Comparison of ENCODE assay signal across 14 cellular contexts in genomic region chr17:2081564-2081963, GRCh38. TPM values are rescaled to one million over a fixed set of nuclear protein-coding genes. Genes with fewer than 3 reads are reported as not detected.
DNase-seq lines count a peak whose midpoint lies in the region; ATAC-seq, FAIRE-seq and TF ChIP-seq lines count a peak whose summit lies in the region.
"Had no signal": no experiment of that assay in that cellular context is flagged by ENCODE, and none has a peak within 500 bp of the region (broad histone marks: within the 10 kb centered on the region; RNA-seq: fewer than 3 reads in every experiment).

No MANE protein-coding gene starts in this region.

- H3K27me3 Mint-ChIP-seq in activated T-helper 2 cell treated with anti-CD3 and anti-CD28 coated beads, Interferon-gamma antibody, Interleukin-2, Interleukin-4, amounts not matched to agents 10 μg/mL and 5 μg/mL and 100 μg/mL, durations not matched to agents 14 hours and 24 hours and 36 hours (ENCODE audit: low read depth) = no peaks in the 10 kb centered on the region
- H3K27me3 Mint-ChIP-seq: type B pancreatic cell had no signal

- no peaks in the 10 kb centered on the region for H3K79me2 ChIP-seq in keratinocyte (ENCODE audit: control insufficient read depth, insufficient read depth, low read length)

- DNase-seq in heart right ventricle (no peak), left cardiac atrium (no peak), keratinocyte (ENCODE audit: low read depth, low spot score) (no peak), upper lobe of left lung (no peak), DMS53 (lab: John Stamatoyannopoulos, UW) (no peak), KG1 (lab: John Stamatoyannopoulos, UW) (no peak), NCI-H1694 treated with DMSO at 0.1 percent for 48 hours (lab: John Stamatoyannopoulos, UW) (no peak)
- no peak for DNase-seq in activated T-helper 2 cell treated with anti-CD3 and anti-CD28 coated beads, Interferon-gamma antibody, Interleukin-2, Interleukin-4, amounts not matched to agents 10 μg/mL and 5 μg/mL and 100 μg/mL, durations not matched to agents 14 hours and 24 hours and 36 hours (ENCODE audit: low spot score)
- DNase-seq: activated effector memory CD4-positive, alpha-beta T cell treated with anti-CD3 and anti-CD28 coated beads, Interleukin-2, amount 50 U/mL, for 16 hours; cortex of kidney; H7; Karpas-422 had no signal

- dilution Hi-C loops in keratinocyte (cut with MboI; ENCODE audit: extremely low pct_ligation_motif_present, low sequenced_read_pairs) = no loop called here

- TF ChIP-seq EP300 in upper lobe of left lung (IDR thresholded peaks at IDR 0.05) = no peak

- H4K20me1 ChIP-seq in keratinocyte (ENCODE audit: control insufficient read depth, extremely low read depth, insufficient read depth, low read length) = no peaks in the 10 kb centered on the region

- no peak for TF ChIP-seq POLR2A in upper lobe of left lung (IDR thresholded peaks at IDR 0.05)

- H3K27ac ChIP-seq in heart right ventricle (peak overlapping the region in 6 of 10 donors; percentile 28 to 97 (median 92)), keratinocyte (ENCODE audit: control insufficient read depth, insufficient read depth, low read length) (peak overlapping the region; percentile 29), upper lobe of left lung (peak overlapping the region in 3 of 4 donors; percentile 16 to 92 (median 86))

- FAIRE-seq in keratinocyte (lab: Jason Lieb, UNC) = peak; percentile 73

- intact Hi-C loops in heart right ventricle (cut with DNase I) (loop anchor here in 2 of 10 donors (10.0 kb wide), 1 partner anchor 93 kb away; no protein-coding TSS in a partner anchor), left cardiac atrium (cut with DNase I) (no loop called here)
- intact Hi-C loops in activated T-helper 2 cell treated with anti-CD3 and anti-CD28 coated beads, Interferon-gamma antibody, Interleukin-2, Interleukin-4, amounts not matched to agents 10 μg/mL and 5 μg/mL and 100 μg/mL, durations not matched to agents 14 hours and 24 hours and 36 hours (cut with micrococcal nuclease) = loop anchor here (10.0 kb wide), 1 partner anchor 53 kb away; no protein-coding TSS in a partner anchor

- H3K4me1 Mint-ChIP-seq in activated T-helper 2 cell treated with anti-CD3 and anti-CD28 coated beads, Interferon-gamma antibody, Interleukin-2, Interleukin-4, amounts not matched to agents 10 μg/mL and 5 μg/mL and 100 μg/mL, durations not matched to agents 14 hours and 24 hours and 36 hours (ENCODE audit: low read depth) = peaks cover 56% of the 10 kb centered on the region

- H3K36me3 ChIP-seq in heart right ventricle (peaks cover 0 to 70% (median 6%) of the 10 kb centered on the region in 9 donors), keratinocyte (ENCODE audit: control insufficient read depth in 2 of 2, extremely low read depth in 1 of 2, insufficient read depth in 2 of 2, low read length in 2 of 2) (peaks cover 15 to 18% of the 10 kb centered on the region in 2 experiments), upper lobe of left lung (peaks cover 2 to 45% (median 28%) of the 10 kb centered on the region in 4 donors)

- 82% methylated on average over 9 of the region's 9 CpGs for WGBS in heart right ventricle, 2 donors
- 87 to 93% methylated on average over 9 of the region's 9 CpGs for WGBS in upper lobe of left lung, 2 donors

- no peaks in the 10 kb centered on the region for H3K27me3 ChIP-seq in heart right ventricle
- no peaks in the 10 kb centered on the region for H3K27me3 ChIP-seq in keratinocyte (ENCODE audit: control insufficient read depth, extremely low read depth, insufficient read depth, low read length)
- no peaks in the 10 kb centered on the region for H3K27me3 ChIP-seq in upper lobe of left lung

- H3K9ac ChIP-seq in keratinocyte (ENCODE audit: control insufficient read depth, extremely low read depth, insufficient read depth, low read length) = no peak overlapping the region

- no peaks in the 10 kb centered on the region for H3K9me1 ChIP-seq in keratinocyte (ENCODE audit: control insufficient read depth, extremely low read depth, insufficient read depth, low read length)

- H2AFZ ChIP-seq in keratinocyte (ENCODE audit: control insufficient read depth, low read length) = no peak overlapping the region
- H2AFZ ChIP-seq: PC-9 had no signal

- TF ChIP-seq CTCF in heart right ventricle (IDR thresholded peaks at IDR 0.05) (no peak), keratinocyte (optimal IDR thresholded peaks at IDR 0.05 in 1 of 3, IDR thresholded peaks at IDR 0.05 in 1 of 3, conservative IDR thresholded peaks at IDR 0.05 in 1 of 3; ENCODE audit: extremely low read depth in 1 of 3, insufficient read depth in 2 of 3, low read length in 3 of 3) (no peak), upper lobe of left lung (IDR thresholded peaks at IDR 0.05) (no peak)

- H3K4me3 ChIP-seq in heart right ventricle (no peak overlapping the region), keratinocyte (ENCODE audit: control insufficient read depth in 2 of 3, extremely low read depth in 1 of 3, insufficient read depth in 2 of 3, low read depth in 1 of 3, low read length in 3 of 3) (no peak overlapping the region), upper lobe of left lung (no peak overlapping the region)
- H3K4me3 ChIP-seq: PC-9 had no signal

- no peaks in the 10 kb centered on the region for H3K9me3 Mint-ChIP-seq in activated T-helper 2 cell treated with anti-CD3 and anti-CD28 coated beads, Interferon-gamma antibody, Interleukin-2, Interleukin-4, amounts not matched to agents 10 μg/mL and 5 μg/mL and 100 μg/mL, durations not matched to agents 14 hours and 24 hours and 36 hours
- H3K9me3 Mint-ChIP-seq: type B pancreatic cell had no signal

- H3K4me2 ChIP-seq in keratinocyte (ENCODE audit: control insufficient read depth, extremely low read depth, insufficient read depth, low read depth, low read length) = no peak overlapping the region
- H3K4me2 ChIP-seq: PC-9 had no signal

- H3K27ac Mint-ChIP-seq in activated T-helper 2 cell treated with anti-CD3 and anti-CD28 coated beads, Interferon-gamma antibody, Interleukin-2, Interleukin-4, amounts not matched to agents 10 μg/mL and 5 μg/mL and 100 μg/mL, durations not matched to agents 14 hours and 24 hours and 36 hours = peak overlapping the region; percentile 86
- H3K27ac Mint-ChIP-seq: type B pancreatic cell had no signal

- H3K9me3 ChIP-seq in heart right ventricle (no peaks in the 10 kb centered on the region), keratinocyte (ENCODE audit: control insufficient read depth, low read depth, low read length) (no peaks in the 10 kb centered on the region), upper lobe of left lung (no peaks in the 10 kb centered on the region)

- peak overlapping the region; percentile 27 for H3K4me3 Mint-ChIP-seq in activated T-helper 2 cell treated with anti-CD3 and anti-CD28 coated beads, Interferon-gamma antibody, Interleukin-2, Interleukin-4, amounts not matched to agents 10 μg/mL and 5 μg/mL and 100 μg/mL, durations not matched to agents 14 hours and 24 hours and 36 hours (ENCODE audit: low read depth)
- H3K4me3 Mint-ChIP-seq: type B pancreatic cell had no signal

- H3K36me3 Mint-ChIP-seq in activated T-helper 2 cell treated with anti-CD3 and anti-CD28 coated beads, Interferon-gamma antibody, Interleukin-2, Interleukin-4, amounts not matched to agents 10 μg/mL and 5 μg/mL and 100 μg/mL, durations not matched to agents 14 hours and 24 hours and 36 hours (ENCODE audit: low read depth) = peaks cover 64% of the 10 kb centered on the region

- peaks cover 37 to 61% (median 53%) of the 10 kb centered on the region in 9 donors for H3K4me1 ChIP-seq in heart right ventricle
- peaks cover 29% of the 10 kb centered on the region for H3K4me1 ChIP-seq in keratinocyte (ENCODE audit: control insufficient read depth, extremely low read depth, insufficient read depth, low read length)
- peaks cover 31 to 42% (median 39%) of the 10 kb centered on the region in 4 donors for H3K4me1 ChIP-seq in upper lobe of left lung

- ATAC-seq in heart right ventricle (no peak), left cardiac atrium (no peak), upper lobe of left lung (ENCODE audit: low FRiP score in 2 of 2) (no peak)

RNA-seq across cellular contexts. Expression of gene HIC1, which starts 26.7 kb away (rescaled TPM):
- total RNA-seq in heart right ventricle (10 to 100 TPM in 7 of 10 donors, 1 to 10 TPM in 3; 3.5 to 37.5 (median 12.1) TPM), left cardiac atrium (10 to 100 TPM; 20.6 to 22.1 TPM), upper lobe of left lung (10 to 100 TPM in 5 of 6 donors, 1 to 10 TPM in 1; 8.0 to 25.5 (median 19.1) TPM)
- polyA plus RNA-seq in heart right ventricle (10 to 100 TPM in 1 of 2 donors, 1 to 10 TPM in 1; 8.3 to 14.3 TPM), keratinocyte (0.64 to 1.1 TPM (median 0.92 TPM) in 3 replicates)
- total RNA-seq in activated T-helper 2 cell treated with anti-CD3 and anti-CD28 coated beads, Interferon-gamma antibody, Interleukin-2, Interleukin-4, amounts not matched to agents 10 μg/mL and 5 μg/mL and 100 μg/mL, durations not matched to agents 14 hours and 24 hours and 36 hours = 42.6 and 43.5 TPM in 2 replicates
- not detected for polyA plus RNA-seq in keratinocyte (2011; ENCODE audit: low read depth)
- polyA plus RNA-seq in keratinocyte (2011; cell fraction: cytosol; rRNA removed) = 0.23 and 0.82 TPM in 2 replicates
- polyA plus RNA-seq in keratinocyte (2011; cell fraction: nucleus; rRNA removed) = 1.4 and 1.5 TPM in 2 replicates
- 0.45 and 1.7 TPM in 2 replicates for polyA plus RNA-seq in keratinocyte (2012; ENCODE audit: low replicate concordance)
- 0.58 to 1.4 TPM (median 1.3 TPM) in 3 replicates for polyA minus RNA-seq in keratinocyte
- polyA minus RNA-seq in keratinocyte (2011; cell fraction: cytosol; rRNA and poly(A)+ RNA removed) = 6.5 TPM
- polyA minus RNA-seq in keratinocyte (2011; cell fraction: nucleus; rRNA and poly(A)+ RNA removed) = 2.1 and 3.1 TPM in 2 replicates

RNA-seq across cellular contexts. Expression of gene OVCA2, which starts 39.7 kb away (rescaled TPM):
- total RNA-seq in heart right ventricle (10 to 100 TPM; 15.3 to 25.4 (median 17.6) TPM), left cardiac atrium (10 to 100 TPM; 15.4 to 26.5 TPM), upper lobe of left lung (10 to 100 TPM; 20.1 to 56.1 (median 33.5) TPM)
- polyA plus RNA-seq in heart right ventricle (10 to 100 TPM; 43.3 to 47.5 TPM), keratinocyte (41.2 to 58.1 TPM (median 53.5 TPM) in 3 replicates)
- total RNA-seq in activated T-helper 2 cell treated with anti-CD3 and anti-CD28 coated beads, Interferon-gamma antibody, Interleukin-2, Interleukin-4, amounts not matched to agents 10 μg/mL and 5 μg/mL and 100 μg/mL, durations not matched to agents 14 hours and 24 hours and 36 hours = 29.9 and 35.8 TPM in 2 replicates
- polyA plus RNA-seq in keratinocyte (2011; ENCODE audit: low read depth) = 3.8 TPM
- 49.1 and 57.0 TPM in 2 replicates for polyA plus RNA-seq in keratinocyte (2011; cell fraction: cytosol; rRNA removed)
- 17.6 and 24.7 TPM in 2 replicates for polyA plus RNA-seq in keratinocyte (2011; cell fraction: nucleus; rRNA removed)
- polyA plus RNA-seq in keratinocyte (2012; ENCODE audit: low replicate concordance) = 31.2 and 45.0 TPM in 2 replicates
- polyA minus RNA-seq in keratinocyte = 31.3 to 46.1 TPM (median 45.4 TPM) in 3 replicates
- 34.9 TPM for polyA minus RNA-seq in keratinocyte (2011; cell fraction: cytosol; rRNA and poly(A)+ RNA removed)
- 3.7 and 4.8 TPM in 2 replicates for polyA minus RNA-seq in keratinocyte (2011; cell fraction: nucleus; rRNA and poly(A)+ RNA removed)

RNA-seq across cellular contexts. Expression of gene DPH1, which starts 51.6 kb away (rescaled TPM):
- 10 to 100 TPM; 22.8 to 40.0 (median 25.9) TPM for total RNA-seq in heart right ventricle
- polyA plus RNA-seq in heart right ventricle = 10 to 100 TPM; 19.0 to 28.9 TPM
- total RNA-seq in left cardiac atrium = 10 to 100 TPM; 21.2 to 30.8 TPM
- 43.4 and 47.5 TPM in 2 replicates for total RNA-seq in activated T-helper 2 cell treated with anti-CD3 and anti-CD28 coated beads, Interferon-gamma antibody, Interleukin-2, Interleukin-4, amounts not matched to agents 10 μg/mL and 5 μg/mL and 100 μg/mL, durations not matched to agents 14 hours and 24 hours and 36 hours
- polyA plus RNA-seq in keratinocyte = 18.9 to 28.8 TPM (median 22.6 TPM) in 3 replicates
- 25.6 TPM for polyA plus RNA-seq in keratinocyte (2011; ENCODE audit: low read depth)
- polyA plus RNA-seq in keratinocyte (2011; cell fraction: cytosol; rRNA removed) = 16.4 and 23.0 TPM in 2 replicates
- 60.2 and 66.6 TPM in 2 replicates for polyA plus RNA-seq in keratinocyte (2011; cell fraction: nucleus; rRNA removed)
- 20.3 and 26.1 TPM in 2 replicates for polyA plus RNA-seq in keratinocyte (2012; ENCODE audit: low replicate concordance)
- polyA minus RNA-seq in keratinocyte = 20.7 to 57.0 TPM (median 32.0 TPM) in 3 replicates
- 24.7 TPM for polyA minus RNA-seq in keratinocyte (2011; cell fraction: cytosol; rRNA and poly(A)+ RNA removed)
- polyA minus RNA-seq in keratinocyte (2011; cell fraction: nucleus; rRNA and poly(A)+ RNA removed) = 19.8 and 26.3 TPM in 2 replicates
- total RNA-seq in upper lobe of left lung = 100 to 1,000 TPM in 1 of 6 donors, 10 to 100 TPM in 5; 28.8 to 129 (median 45.1) TPM

RNA-seq across cellular contexts. Expression of gene RTN4RL1, which starts 56.4 kb away (rescaled TPM):
- 1 to 10 TPM in 9 of 10 donors, under 1 TPM in 1; 0.81 to 6.3 (median 2.5) TPM for total RNA-seq in heart right ventricle
- 1 to 10 TPM; 3.0 to 3.1 TPM for polyA plus RNA-seq in heart right ventricle
- total RNA-seq in left cardiac atrium = 1 to 10 TPM; 6.2 to 7.6 TPM
- total RNA-seq in activated T-helper 2 cell treated with anti-CD3 and anti-CD28 coated beads, Interferon-gamma antibody, Interleukin-2, Interleukin-4, amounts not matched to agents 10 μg/mL and 5 μg/mL and 100 μg/mL, durations not matched to agents 14 hours and 24 hours and 36 hours = 0.25 and 0.51 TPM in 2 replicates
- polyA plus RNA-seq in keratinocyte = 2.3 to 3.4 TPM (median 2.4 TPM) in 3 replicates
- 2.1 TPM for polyA plus RNA-seq in keratinocyte (2011; ENCODE audit: low read depth)
- polyA plus RNA-seq in keratinocyte (2011; cell fraction: cytosol; rRNA removed) = 1.5 and 2.8 TPM in 2 replicates
- polyA plus RNA-seq in keratinocyte (2011; cell fraction: nucleus; rRNA removed) = 4.2 and 6.1 TPM in 2 replicates
- 3.4 and 3.8 TPM in 2 replicates for polyA plus RNA-seq in keratinocyte (2012; ENCODE audit: low replicate concordance)
- 1.1 to 2.0 TPM (median 1.4 TPM) in 3 replicates for polyA minus RNA-seq in keratinocyte
- 5.8 TPM for polyA minus RNA-seq in keratinocyte (2011; cell fraction: cytosol; rRNA and poly(A)+ RNA removed)
- polyA minus RNA-seq in keratinocyte (2011; cell fraction: nucleus; rRNA and poly(A)+ RNA removed) = 4.0 and 4.9 TPM in 2 replicates
- 1 to 10 TPM; 5.1 to 7.3 (median 6.2) TPM for total RNA-seq in upper lobe of left lung

Comparison
In these comparisons a context has a peak if more than half of its experiments do, and no peak if none do; other contexts are left out.
1. H3K27ac ChIP-seq: peak in every context shown above with its lines; median percentile 92 in heart right ventricle; 86 in upper lobe of left lung; 29 in keratinocyte.